ENCODE assay signal across 17 cellular contexts in genomic region chr11:131615611-131616010, GRCh38.
DNase-seq lines count a peak whose midpoint lies in the region; ATAC-seq and TF ChIP-seq lines count a peak whose summit lies in the region.
"Had no signal": no experiment of that assay in that cellular context is flagged by ENCODE, and none has a peak within 500 bp of the region (broad histone marks: within the 10 kb centered on the region; RNA-seq: fewer than 3 reads in every experiment).

No MANE protein-coding gene starts in this region.

- no peak for TF ChIP-seq CTCF in GM13976 (IDR thresholded peaks at IDR 0.05; ENCODE audit: borderline replicate concordance, control extremely low read depth, extremely low read depth, insufficient read depth, missing control alignments)

- H3K4me1 ChIP-seq in neuronal stem cell (ENCODE audit: control insufficient read depth in 2 of 2, insufficient read depth in 1 of 2, low read depth in 1 of 2, low read length in 2 of 2) = no peaks in the 10 kb centered on the region

- H4K91ac ChIP-seq in neuronal stem cell (ENCODE audit: low read depth, low read length, poor library complexity) = no peak overlapping the region

- H3K27ac ChIP-seq in cingulate gyrus (ENCODE audit: low read depth, low read length) (peak overlapping the region; percentile 93), neuronal stem cell (replicated peaks; ENCODE audit: low read length) (no peak overlapping the region)
- H3K27ac ChIP-seq: C4-2B had no signal

- H2BK120ac ChIP-seq in neuronal stem cell (ENCODE audit: low read depth, low read length) = no peak overlapping the region

- no peak overlapping the region for H3K4me2 ChIP-seq in neuronal stem cell (ENCODE audit: insufficient read depth, low read length, poor library complexity, severe bottlenecking)

- WGBS in neuronal stem cell (ENCODE audit: extremely low coverage in 2 of 2, insufficient read length in 2 of 2, insufficient replicate concordance in 1 of 2), 2 donors = no CpG with 5 or more reads among the region's 11 CpGs

- peak overlapping the region; percentile 12 for H3K18ac ChIP-seq in neuronal stem cell (ENCODE audit: low read length)

- H3K36me3 ChIP-seq in neuronal stem cell (replicated peaks in 1 of 2; ENCODE audit: control insufficient read depth in 2 of 2, insufficient read depth in 2 of 2, low read length in 2 of 2) = no peaks in the 10 kb centered on the region

- H2BK12ac ChIP-seq in neuronal stem cell (ENCODE audit: low read length) = no peak overlapping the region

- H3K79me1 ChIP-seq in neuronal stem cell (ENCODE audit: low read depth, low read length) = no peaks in the 10 kb centered on the region

- no peak overlapping the region for H3K23ac ChIP-seq in neuronal stem cell (ENCODE audit: low read depth, low read length, poor library complexity)

- H4K8ac ChIP-seq in neuronal stem cell (ENCODE audit: low read depth, low read length) = no peak overlapping the region

- DNase-seq in ELF-1 (ENCODE audit: low read depth, low spot score) (peak; percentile 45), RPMI7951 (ENCODE audit: low read depth) (peak; percentile 69), neuronal stem cell (ENCODE audit: low spot score) (no peak), amniotic stem cell (lab: John Stamatoyannopoulos, UW) (no peak), SW 1271 (lab: John Stamatoyannopoulos, UW) (no peak), GM13976 (ENCODE audit: low spot score) (no peak)
- DNase-seq: Karpas-422, NCI-H1694 treated with DMSO at 0.1 percent for 48 hours, NCI-H2081 treated with DMSO at 0.1 percent for 48 hours, NCI-H446 treated with DMSO at 0.1 percent for 48 hours, NCI-H526 treated with DMSO at 0.1 percent for 48 hours, RPMI8226, SHP77 treated with DMSO at 0.1 percent for 48 hours had no signal

- H2BK15ac ChIP-seq in neuronal stem cell (ENCODE audit: low read length) = no peak overlapping the region

- no peak overlapping the region for H3K14ac ChIP-seq in neuronal stem cell (ENCODE audit: low read length)

- no peaks in the 10 kb centered on the region for H3K27me3 ChIP-seq in neuronal stem cell (ENCODE audit: control insufficient read depth in 3 of 3, insufficient read depth in 3 of 3, low read depth in 1 of 3, low read length in 3 of 3)

- no peak overlapping the region for H3K4ac ChIP-seq in neuronal stem cell (ENCODE audit: low read length)

- H3K9ac ChIP-seq in neuronal stem cell (ENCODE audit: low read depth, low read length, poor library complexity) = no peak overlapping the region

- no peak overlapping the region for H2AFZ ChIP-seq in neuronal stem cell (ENCODE audit: low read length)

- no peak overlapping the region for H3K4me3 ChIP-seq in neuronal stem cell (ENCODE audit: low read length in 2 of 2)

- H2AK5ac ChIP-seq in neuronal stem cell (ENCODE audit: low read depth, low read length) = no peak overlapping the region

- in situ Hi-C loops in GM13976 (cut with MboI; ENCODE audit: low sequenced_read_pairs, unreplicated experiment) = no loop called here

- no peak overlapping the region for H2BK5ac ChIP-seq in neuronal stem cell (ENCODE audit: low read length)

- no peaks in the 10 kb centered on the region for H3K9me3 ChIP-seq in neuronal stem cell (replicated peaks in 1 of 2; ENCODE audit: control insufficient read depth in 2 of 2, insufficient read depth in 1 of 2, low read depth in 1 of 2, low read length in 2 of 2)

- no peak for ATAC-seq in HG02571 (IDR thresholded peaks at IDR 0.05; ENCODE audit: unreplicated experiment)
- ATAC-seq: SK-N-SH treated with all-trans-retinoic acid at 6 μM for 48 hours had no signal

Comparison
In these comparisons a context has a peak if more than half of its experiments do, and no peak if none do; other contexts are left out.
1. DNase-seq: peak in ELF-1 (single experiment) and RPMI7951 (single experiment); none in neuronal stem cell (single experiment), amniotic stem cell (single experiment), SW 1271 (0 of 2) and GM13976 (single experiment).